17 cellular contexts compared by ENCODE assay signal in the genomic region with DNA sequence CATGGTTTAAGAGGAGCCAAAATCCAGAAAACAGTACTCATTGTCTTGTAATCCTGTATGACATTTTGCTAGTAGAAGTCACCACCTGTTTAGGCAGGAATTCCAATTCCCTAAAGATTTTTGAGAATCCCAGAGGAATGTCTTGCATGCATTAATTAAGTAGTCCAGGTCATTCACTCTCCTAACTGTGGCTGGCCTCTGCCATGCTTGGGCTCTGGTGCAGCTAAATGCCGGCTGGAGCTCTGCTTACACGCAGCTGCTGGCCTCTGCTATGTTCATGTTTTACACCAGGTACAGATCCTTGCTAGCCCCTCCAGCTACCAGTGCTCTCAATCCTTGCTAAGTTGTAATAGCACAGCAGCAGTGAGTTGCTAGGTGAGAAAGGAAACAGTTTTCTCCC. TPM values are rescaled to one million over a fixed set of nuclear protein-coding genes. Genes with fewer than 3 reads are reported as not detected.
A peak's percentile ranks its signal among the peaks of the same experiment; 100 is the strongest.
DNase-seq lines count a peak whose midpoint lies in the region; ATAC-seq and TF ChIP-seq lines count a peak whose summit lies in the region.
"Had no signal": no experiment of that assay in that cellular context is flagged by ENCODE, and none has a peak within 500 bp of the region (broad histone marks: within the 10 kb centered on the region; RNA-seq: fewer than 3 reads in every experiment).

No MANE protein-coding gene starts in this region.

- no peaks in the 10 kb centered on the region for H3K9me3 ChIP-seq in neutrophil

- peaks cover 7% of the 10 kb centered on the region for H3K4me1 Mint-ChIP-seq in glutamatergic neuron (ENCODE audit: low read depth, unreplicated experiment)

- ATAC-seq in HG02571 (IDR thresholded peaks at IDR 0.05; ENCODE audit: unreplicated experiment) (no peak), GM19328 (IDR thresholded peaks at IDR 0.05; ENCODE audit: unreplicated experiment) (no peak)
- ATAC-seq: activated CD4-positive, alpha-beta T cell treated with anti-CD3 and anti-CD28 coated beads for 36 hours; left ventricle myocardium superior; naive thymus-derived CD4-positive, alpha-beta T cell had no signal

- H3K36me3 ChIP-seq in H7 (replicated peaks; ENCODE audit: control insufficient read depth, insufficient read depth, low read length), result no peaks in the 10 kb centered on the region
- no peaks in the 10 kb centered on the region for H3K36me3 ChIP-seq in neutrophil
- H3K36me3 ChIP-seq: brain microvascular endothelial cell had no signal

- H3K4me1 ChIP-seq in neutrophil (ENCODE audit: control insufficient read depth in 1 of 2, insufficient read depth in 1 of 2, low read depth in 1 of 2, low read length in 1 of 2), result peaks cover 51 to 52% of the 10 kb centered on the region in 2 experiments

- DNase-seq in H7, result peak; percentile 37
- peak; percentile 40 to 84 for DNase-seq in NCI-H524 (lab: John Stamatoyannopoulos, UW)
- peak; percentile 54 for DNase-seq in glutamatergic neuron
- DNase-seq in NCI-H2227 treated with DMSO at 0.1 percent for 48 hours (lab: John Stamatoyannopoulos, UW), result no peak
- DNase-seq: activated CD4-positive, alpha-beta T cell treated with anti-CD3 and anti-CD28 coated beads for 36 hours; activated naive CD4-positive, alpha-beta T cell treated with anti-CD3 and anti-CD28 coated beads, Interleukin-2, amount 10 ng/mL, durations not matched to agents 7 days and 5 days; activated T-cell treated with anti-CD3 and anti-CD28 coated beads for 4 hours; brain microvascular endothelial cell; DMS79; left ventricle myocardium superior; naive thymus-derived CD4-positive, alpha-beta T cell; Right ventricle myocardium superior; T-helper 9 cell had no signal

- H3K4me3 ChIP-seq in H7 (ENCODE audit: insufficient read depth, low read depth, low read length) (no peak overlapping the region), neutrophil (ENCODE audit: low read depth in 1 of 2, low read length in 1 of 2) (no peak overlapping the region)

- TF ChIP-seq CTCF in glutamatergic neuron (IDR thresholded peaks at IDR 0.05; ENCODE audit: partially characterized antibody, unreplicated experiment) (no peak), neutrophil (IDR thresholded peaks at IDR 0.05) (no peak)

- H3K27me3 ChIP-seq in H7 (ENCODE audit: control insufficient read depth, insufficient read depth, low read length), result no peaks in the 10 kb centered on the region
- H3K27me3 ChIP-seq in neutrophil, result no peaks in the 10 kb centered on the region
- H3K27me3 ChIP-seq: brain microvascular endothelial cell had no signal

- H3K27ac Mint-ChIP-seq in glutamatergic neuron (ENCODE audit: unreplicated experiment), result no peak overlapping the region
- H3K27ac Mint-ChIP-seq: activated CD4-positive, alpha-beta T cell treated with anti-CD3 and anti-CD28 coated beads for 36 hours; activated naive CD4-positive, alpha-beta T cell treated with anti-CD3 and anti-CD28 coated beads, Interleukin-2, amount 10 ng/mL, durations not matched to agents 7 days and 5 days; naive thymus-derived CD4-positive, alpha-beta T cell had no signal

- H3K27me3 Mint-ChIP-seq in glutamatergic neuron (ENCODE audit: unreplicated experiment), result peaks cover 3% of the 10 kb centered on the region
- H3K27me3 Mint-ChIP-seq: activated CD4-positive, alpha-beta T cell treated with anti-CD3 and anti-CD28 coated beads for 36 hours had no signal

- peaks cover 2% of the 10 kb centered on the region for H3K9me3 Mint-ChIP-seq in glutamatergic neuron (ENCODE audit: unreplicated experiment)
- H3K9me3 Mint-ChIP-seq: activated naive CD4-positive, alpha-beta T cell treated with anti-CD3 and anti-CD28 coated beads, Interleukin-2, amount 10 ng/mL, durations not matched to agents 7 days and 5 days had no signal

- peak overlapping the region; percentile 83 for H3K27ac ChIP-seq in neutrophil
- H3K27ac ChIP-seq: brain microvascular endothelial cell, C4-2B had no signal

- H3K4me3 Mint-ChIP-seq in glutamatergic neuron (ENCODE audit: unreplicated experiment), result peak overlapping the region; percentile 49
- H3K4me3 Mint-ChIP-seq: activated CD4-positive, alpha-beta T cell treated with anti-CD3 and anti-CD28 coated beads for 36 hours; activated naive CD4-positive, alpha-beta T cell treated with anti-CD3 and anti-CD28 coated beads, Interleukin-2, amount 10 ng/mL, durations not matched to agents 7 days and 5 days; naive thymus-derived CD4-positive, alpha-beta T cell had no signal

- no peaks in the 10 kb centered on the region for H3K36me3 Mint-ChIP-seq in glutamatergic neuron (ENCODE audit: unreplicated experiment)
- H3K36me3 Mint-ChIP-seq: activated naive CD4-positive, alpha-beta T cell treated with anti-CD3 and anti-CD28 coated beads, Interleukin-2, amount 10 ng/mL, durations not matched to agents 7 days and 5 days had no signal

RNA-seq across cellular contexts. Expression of a gene that starts 16.3 kb away (rescaled TPM):
- 181 and 199 TPM in 2 replicates for total RNA-seq in H7 (2014; rRNA removed; shearing (Covaris generic))
- 145 TPM for total RNA-seq in glutamatergic neuron (ENCODE audit: unreplicated experiment)
